ENCODE assay signal across 31 cellular contexts in genomic region chr12:1688086-1688710, GRCh38. TPM values are rescaled to one million over a fixed set of nuclear protein-coding genes. Genes with fewer than 3 reads are reported as not detected.
DNase-seq lines count a peak whose midpoint lies in the region; ATAC-seq, FAIRE-seq and TF ChIP-seq lines count a peak whose summit lies in the region.
"Had no signal": no experiment of that assay in that cellular context is flagged by ENCODE, and none has a peak within 500 bp of the region (broad histone marks: within the 10 kb centered on the region; RNA-seq: fewer than 3 reads in every experiment).

No MANE protein-coding gene starts in this region.

- H3K9me3 ChIP-seq in neuronal stem cell (replicated peaks in 1 of 2; ENCODE audit: control insufficient read depth in 2 of 2, insufficient read depth in 1 of 2, low read depth in 1 of 2, low read length in 2 of 2) (no peaks in the 10 kb centered on the region), tibial nerve (no peaks in the 10 kb centered on the region)
- H3K9me3 ChIP-seq: A549, Peyer's patch, SJSA1, vagina had no signal

- H3K4me3 Mint-ChIP-seq in activated T-cell treated with anti-CD3 and anti-CD28 coated beads, Interleukin-2, amount 50 U/mL, for 4 hours, result peak overlapping the region; percentile 35
- peak overlapping the region in 4 of 5 experiments; percentile 61 to 80 (median 66) for H3K4me3 Mint-ChIP-seq in brain
- H3K4me3 Mint-ChIP-seq: activated CD4-positive, alpha-beta memory T cell treated with anti-CD3 and anti-CD28 coated beads, Interleukin-2, amount 10 ng/mL, durations not matched to agents 7 days and 5 days; activated naive CD4-positive, alpha-beta T cell treated with anti-CD3 and anti-CD28 coated beads, Interleukin-2, amount 50 U/mL, for 24 hours; dendritic cell treated with granulocyte-macrophage colony-stimulating factor and Interleukin-4, amounts not matched to agents 40 ng/mL and 50 ng/mL, for 4 days had no signal

- H3K9ac ChIP-seq in neuronal stem cell (ENCODE audit: low read depth, low read length, poor library complexity), result peak overlapping the region; percentile 74

- ATAC-seq in activated T-cell treated with anti-CD3 and anti-CD28 coated beads, Interleukin-2, amount 50 U/mL, for 4 hours, result no peak
- no peak for ATAC-seq in GM19351 (IDR thresholded peaks at IDR 0.05; ENCODE audit: unreplicated experiment)
- ATAC-seq: A549 had no signal

- TF ChIP-seq CTCF in brain (conservative IDR thresholded peaks at IDR 0.05), result no peak
- TF ChIP-seq CTCF in tibial nerve (IDR thresholded peaks at IDR 0.05), result no peak

- H3K27ac ChIP-seq in neuronal stem cell (replicated peaks; ENCODE audit: low read length) (no peak overlapping the region), tibial nerve (no peak overlapping the region)
- H3K27ac ChIP-seq: A549, Peyer's patch, SJSA1, vagina had no signal

- H3K4me1 Mint-ChIP-seq in activated T-cell treated with anti-CD3 and anti-CD28 coated beads, Interleukin-2, amount 50 U/mL, for 4 hours (ENCODE audit: low read depth), result peaks cover 30% of the 10 kb centered on the region
- peaks cover 32% of the 10 kb centered on the region for H3K4me1 Mint-ChIP-seq in brain

- H3K36me3 ChIP-seq in neuronal stem cell (replicated peaks in 1 of 2; ENCODE audit: control insufficient read depth in 2 of 2, insufficient read depth in 2 of 2, low read length in 2 of 2), result peaks cover 0 to 6% of the 10 kb centered on the region in 2 donors
- H3K36me3 ChIP-seq in tibial nerve, result no peaks in the 10 kb centered on the region
- H3K36me3 ChIP-seq: Peyer's patch, vagina had no signal

- no peaks in the 10 kb centered on the region for H3K27me3 Mint-ChIP-seq in activated T-cell treated with anti-CD3 and anti-CD28 coated beads, Interleukin-2, amount 50 U/mL, for 4 hours (ENCODE audit: low read depth)
- H3K27me3 Mint-ChIP-seq in brain, result peaks cover 25% of the 10 kb centered on the region
- H3K27me3 Mint-ChIP-seq: activated CD4-positive, alpha-beta memory T cell treated with anti-CD3 and anti-CD28 coated beads, Interleukin-2, amount 10 ng/mL, durations not matched to agents 7 days and 5 days; activated naive CD4-positive, alpha-beta T cell treated with anti-CD3 and anti-CD28 coated beads, Interleukin-2, amount 50 U/mL, for 24 hours; dendritic cell treated with granulocyte-macrophage colony-stimulating factor and Interleukin-4, amounts not matched to agents 40 ng/mL and 50 ng/mL, for 4 days had no signal

- no peak overlapping the region for H4K91ac ChIP-seq in neuronal stem cell (ENCODE audit: low read depth, low read length, poor library complexity)

- no peak for TF ChIP-seq POLR2A in tibial nerve (IDR thresholded peaks at IDR 0.05)

- peaks cover 3% of the 10 kb centered on the region for H3K79me1 ChIP-seq in neuronal stem cell (ENCODE audit: low read depth, low read length)

- H2AK5ac ChIP-seq in neuronal stem cell (ENCODE audit: low read depth, low read length), result no peak overlapping the region

- no peak overlapping the region for H3K14ac ChIP-seq in neuronal stem cell (ENCODE audit: low read length)

- H3K27me3 ChIP-seq in neuronal stem cell (ENCODE audit: control insufficient read depth in 3 of 3, insufficient read depth in 3 of 3, low read depth in 1 of 3, low read length in 3 of 3), result peaks cover 0 to 2% (median 0%) of the 10 kb centered on the region in 3 experiments
- H3K27me3 ChIP-seq in tibial nerve, result no peaks in the 10 kb centered on the region
- H3K27me3 ChIP-seq: Peyer's patch, SJSA1, vagina had no signal

- no peak overlapping the region for H2BK120ac ChIP-seq in neuronal stem cell (ENCODE audit: low read depth, low read length)

- no peak overlapping the region for H2BK5ac ChIP-seq in neuronal stem cell (ENCODE audit: low read length)

- DNase-seq in activated T-cell treated with anti-CD3 and anti-CD28 coated beads, Interleukin-2, amount 50 U/mL, for 4 hours, result no peak
- DNase-seq in activated T-cell treated with anti-CD3 and anti-CD28 coated beads for 4 hours, result no peak
- DNase-seq in HTR-8/SVneo (ENCODE audit: insufficient read length, low spot score), result no peak
- no peak for DNase-seq in neuronal stem cell (ENCODE audit: low spot score)
- no peak for DNase-seq in DMS153 treated with DMSO at 0.1 percent for 48 hours (lab: John Stamatoyannopoulos, UW; ENCODE audit: unreplicated experiment)
- no peak for DNase-seq in tibial nerve (ENCODE audit: low spot score in 2 of 2)
- DNase-seq: activated CD4-positive, alpha-beta memory T cell treated with anti-CD3 and anti-CD28 coated beads, Interleukin-2, amount 10 ng/mL, durations not matched to agents 7 days and 5 days; activated CD4-positive, CD25-positive, alpha-beta regulatory T cell treated with anti-CD3 and anti-CD28 coated beads, Interleukin-2, amount 50 U/mL, for 72 hours; aorta; central memory CD4-positive, alpha-beta T cell; EL; kidney glomerular epithelial cell; NCI-H187; NCI-H524 treated with DMSO at 0.1 percent for 48 hours; NK-92 treated with Interleukin-12 subunit alpha and Interleukin-12 subunit beta, amount 100 ng/mL, for 24 hours; nucleus accumbens; Peyer's patch; stimulated activated CD4-positive, alpha-beta T cell treated with anti-CD3 and anti-CD28 coated beads, Interleukin-2, amount 100 ng/mL, for 24 hours; T-helper 1 cell had no signal

- TF ChIP-seq EP300 in tibial nerve (IDR thresholded peaks at IDR 0.05), result no peak

- no peak overlapping the region for H3K4ac ChIP-seq in neuronal stem cell (ENCODE audit: low read length)

- H3K18ac ChIP-seq in neuronal stem cell (ENCODE audit: low read length), result no peak overlapping the region

- H2BK12ac ChIP-seq in neuronal stem cell (ENCODE audit: low read length), result no peak overlapping the region

- H4K8ac ChIP-seq in neuronal stem cell (ENCODE audit: low read depth, low read length), result no peak overlapping the region

- H3K4me3 ChIP-seq in neuronal stem cell (ENCODE audit: low read length in 2 of 2) (no peak overlapping the region), tibial nerve (no peak overlapping the region)
- H3K4me3 ChIP-seq: A549, lung, Peyer's patch, SJSA1, skin epidermis, vagina had no signal

- H3K27ac Mint-ChIP-seq in brain, result peak overlapping the region in 4 of 5 experiments; percentile 47 to 71 (median 56)
- H3K27ac Mint-ChIP-seq: activated CD4-positive, alpha-beta memory T cell treated with anti-CD3 and anti-CD28 coated beads, Interleukin-2, amount 10 ng/mL, durations not matched to agents 7 days and 5 days; dendritic cell treated with granulocyte-macrophage colony-stimulating factor and Interleukin-4, amounts not matched to agents 40 ng/mL and 50 ng/mL, for 4 days had no signal

- H3K4me2 ChIP-seq in neuronal stem cell (ENCODE audit: insufficient read depth, low read length, poor library complexity, severe bottlenecking), result no peak overlapping the region
- H3K4me2 ChIP-seq: A549 had no signal

- H2BK15ac ChIP-seq in neuronal stem cell (ENCODE audit: low read length), result no peak overlapping the region

- WGBS in neuronal stem cell (ENCODE audit: extremely low coverage in 2 of 2, insufficient read length in 2 of 2, insufficient replicate concordance in 1 of 2), 2 donors, result no CpG with 5 or more reads among the region's 5 CpGs
- WGBS in tibial nerve, 2 donors, result 93 to 96% methylated on average over 5 of the region's 5 CpGs

- peaks cover 1% of the 10 kb centered on the region for H3K36me3 Mint-ChIP-seq in activated T-cell treated with anti-CD3 and anti-CD28 coated beads, Interleukin-2, amount 50 U/mL, for 4 hours (ENCODE audit: insufficient read depth)
- no peaks in the 10 kb centered on the region for H3K36me3 Mint-ChIP-seq in brain
- H3K36me3 Mint-ChIP-seq: activated naive CD4-positive, alpha-beta T cell treated with anti-CD3 and anti-CD28 coated beads, Interleukin-2, amount 50 U/mL, for 24 hours had no signal

- FAIRE-seq in HTR-8/SVneo (lab: Jason Lieb, UNC), result peak; percentile 91
- FAIRE-seq: endometrium, GM19239, TTC549 had no signal

- H3K4me1 ChIP-seq in neuronal stem cell (ENCODE audit: control insufficient read depth in 2 of 2, insufficient read depth in 1 of 2, low read depth in 1 of 2, low read length in 2 of 2) (peaks cover 2 to 6% of the 10 kb centered on the region in 2 donors), tibial nerve (peaks cover 0 to 22% (median 8%) of the 10 kb centered on the region in 4 donors)

- no peak overlapping the region for H3K23ac ChIP-seq in neuronal stem cell (ENCODE audit: low read depth, low read length, poor library complexity)

- no peaks in the 10 kb centered on the region for H3K9me3 Mint-ChIP-seq in activated T-cell treated with anti-CD3 and anti-CD28 coated beads, Interleukin-2, amount 50 U/mL, for 4 hours
- H3K9me3 Mint-ChIP-seq in brain, result peaks cover 0 to 2% (median 0%) of the 10 kb centered on the region in 5 experiments
- H3K9me3 Mint-ChIP-seq: activated CD4-positive, alpha-beta memory T cell treated with anti-CD3 and anti-CD28 coated beads, Interleukin-2, amount 10 ng/mL, durations not matched to agents 7 days and 5 days; activated naive CD4-positive, alpha-beta T cell treated with anti-CD3 and anti-CD28 coated beads, Interleukin-2, amount 50 U/mL, for 24 hours; dendritic cell treated with granulocyte-macrophage colony-stimulating factor and Interleukin-4, amounts not matched to agents 40 ng/mL and 50 ng/mL, for 4 days had no signal

- no peak overlapping the region for H2AFZ ChIP-seq in neuronal stem cell (ENCODE audit: low read length)

RNA-seq across cellular contexts. Expression of gene ADIPOR2, which starts 2.7 kb away (rescaled TPM):
- total RNA-seq in activated T-cell treated with anti-CD3 and anti-CD28 coated beads, Interleukin-2, amount 50 U/mL, for 4 hours, result 10 to 100 TPM; 45.0 to 54.2 (median 46.8) TPM
- polyA plus RNA-seq in brain (ENCODE audit: insufficient read depth, low read depth, low replicate concordance), result 49.1 TPM
- 26.7 TPM for polyA plus RNA-seq in neuronal stem cell (2013, experiment 1 of 2)
- polyA plus RNA-seq in neuronal stem cell (2013, experiment 2 of 2), result 26.2 TPM
- 100 to 1,000 TPM in 1 of 4 donors, 10 to 100 TPM in 3; 66.6 to 123 (median 72.1) TPM for total RNA-seq in tibial nerve

RNA-seq across cellular contexts. Expression of gene WNT5B, which starts 59.2 kb away (rescaled TPM):
- total RNA-seq in activated T-cell treated with anti-CD3 and anti-CD28 coated beads, Interleukin-2, amount 50 U/mL, for 4 hours, result under 1 TPM in 1 of 3 donors, not detected in 2; 0.13 TPM
- polyA plus RNA-seq in brain (ENCODE audit: insufficient read depth, low read depth, low replicate concordance), result 4.1 TPM
- polyA plus RNA-seq in neuronal stem cell (2013, experiment 1 of 2), result 74.9 TPM
- 74.2 TPM for polyA plus RNA-seq in neuronal stem cell (2013, experiment 2 of 2)
- total RNA-seq in tibial nerve, result 10 to 100 TPM; 11.7 to 34.1 (median 17.6) TPM

Comparison
In these comparisons a context has a peak if more than half of its experiments do, and no peak if none do; other contexts are left out.
1. RNA of gene WNT5B, which starts 59.2 kb away (total RNA-seq): 11.7 to 34.1 TPM in tibial nerve; 0.13 TPM in activated T-cell treated with anti-CD3 and anti-CD28 coated beads, Interleukin-2, amount 50 U/mL, for 4 hours; every median in the first group is over 10 times any median in the second.